15 cellular contexts compared by ENCODE assay signal in genomic region chr2:132953771-132954170, GRCh38.
DNase-seq lines count a peak whose midpoint lies in the region; ATAC-seq, FAIRE-seq and TF ChIP-seq lines count a peak whose summit lies in the region.
"Had no signal": no experiment of that assay in that cellular context is flagged by ENCODE, and none has a peak within 500 bp of the region (broad histone marks: within the 10 kb centered on the region; RNA-seq: fewer than 3 reads in every experiment).

No MANE protein-coding gene starts in this region.

- H3K27me3 ChIP-seq in upper lobe of right lung, result no peaks in the 10 kb centered on the region
- H3K27me3 ChIP-seq in spleen (replicated peaks in 1 of 7), result no peaks in the 10 kb centered on the region
- H3K27me3 ChIP-seq: cardiac muscle cell had no signal

- DNase-seq in GM12892 (ENCODE audit: insufficient read length) (no peak), upper lobe of right lung (no peak), spleen (no peak)
- no peak for DNase-seq in activated naive CD4-positive, alpha-beta T cell treated with anti-CD3 and anti-CD28 coated beads, Interleukin-2, amount 10 ng/mL, durations not matched to agents 7 days and 5 days
- DNase-seq: activated T-cell treated with anti-CD3 and anti-CD28 coated beads, Interleukin-2, amount 50 U/mL, for 48 hours; HCEC 1CT; islet precursor cell; KG1; RPMI8226 had no signal

- H3K36me3 Mint-ChIP-seq in activated naive CD4-positive, alpha-beta T cell treated with anti-CD3 and anti-CD28 coated beads, Interleukin-2, amount 10 ng/mL, durations not matched to agents 7 days and 5 days, result no peaks in the 10 kb centered on the region

- H3K27ac Mint-ChIP-seq in activated naive CD4-positive, alpha-beta T cell treated with anti-CD3 and anti-CD28 coated beads, Interleukin-2, amount 10 ng/mL, durations not matched to agents 7 days and 5 days, result no peak overlapping the region
- H3K27ac Mint-ChIP-seq: nephron had no signal

- TF ChIP-seq POLR2A in GM12892 (IDR thresholded peaks at IDR 0.05; ENCODE audit: low read depth, low read length) (no peak), spleen (IDR thresholded peaks at IDR 0.05) (no peak)

- intact Hi-C loops in upper lobe of right lung (cut with DNase I), result no loop called here
- intact Hi-C loops in spleen (cut with DNase I; ENCODE audit: low total_unique reads), result no loop called here

- no peaks in the 10 kb centered on the region for H3K9me3 ChIP-seq in upper lobe of right lung
- no peaks in the 10 kb centered on the region for H3K9me3 ChIP-seq in spleen

- CTCF ChIA-PET in activated naive CD4-positive, alpha-beta T cell treated with anti-CD3 and anti-CD28 coated beads, Interleukin-2, amount 10 ng/mL, durations not matched to agents 7 days and 5 days (lab: Charles Lee), result no interaction called here

- no peaks in the 10 kb centered on the region for H3K9me3 Mint-ChIP-seq in activated naive CD4-positive, alpha-beta T cell treated with anti-CD3 and anti-CD28 coated beads, Interleukin-2, amount 10 ng/mL, durations not matched to agents 7 days and 5 days
- H3K9me3 Mint-ChIP-seq: nephron had no signal

- H3K27ac ChIP-seq in upper lobe of right lung (no peak overlapping the region), spleen (no peak overlapping the region)
- H3K27ac ChIP-seq: cardiac muscle cell had no signal

- no peak for TF ChIP-seq CTCF in upper lobe of right lung (IDR thresholded peaks at IDR 0.05)
- no peak for TF ChIP-seq CTCF in spleen (IDR thresholded peaks at IDR 0.05 in 8 of 11, conservative IDR thresholded peaks at IDR 0.05 in 3 of 11)

- no peaks in the 10 kb centered on the region for H3K4me1 Mint-ChIP-seq in activated naive CD4-positive, alpha-beta T cell treated with anti-CD3 and anti-CD28 coated beads, Interleukin-2, amount 10 ng/mL, durations not matched to agents 7 days and 5 days

- 25 to 89% (median 72%) methylated on average over 1 of the region's 1 CpG for WGBS in spleen, 5 donors

- ATAC-seq in GM19438 (IDR thresholded peaks at IDR 0.05; ENCODE audit: low read depth, unreplicated experiment), result peak; percentile 84
- ATAC-seq in HG02798 (IDR thresholded peaks at IDR 0.05; ENCODE audit: poor library complexity, unreplicated experiment), result peak; percentile 84
- ATAC-seq in HG03558 (IDR thresholded peaks at IDR 0.05; ENCODE audit: extremely low read depth, unreplicated experiment), result peak; percentile 62
- no peak for ATAC-seq in upper lobe of right lung
- no peak for ATAC-seq in HG03045 (IDR thresholded peaks at IDR 0.05; ENCODE audit: unreplicated experiment)

- H3K4me3 ChIP-seq in upper lobe of right lung, result no peak overlapping the region
- H3K4me3 ChIP-seq in spleen, result no peak overlapping the region
- H3K4me3 ChIP-seq: cardiac muscle cell had no signal

- no peaks in the 10 kb centered on the region for H3K27me3 Mint-ChIP-seq in activated naive CD4-positive, alpha-beta T cell treated with anti-CD3 and anti-CD28 coated beads, Interleukin-2, amount 10 ng/mL, durations not matched to agents 7 days and 5 days

- H3K36me3 ChIP-seq in upper lobe of right lung (no peaks in the 10 kb centered on the region), spleen (no peaks in the 10 kb centered on the region)
- H3K36me3 ChIP-seq: cardiac muscle cell had no signal

- no peak overlapping the region for H3K4me3 Mint-ChIP-seq in activated naive CD4-positive, alpha-beta T cell treated with anti-CD3 and anti-CD28 coated beads, Interleukin-2, amount 10 ng/mL, durations not matched to agents 7 days and 5 days
- H3K4me3 Mint-ChIP-seq: nephron had no signal

- H3K4me1 ChIP-seq in upper lobe of right lung (no peaks in the 10 kb centered on the region), spleen (no peaks in the 10 kb centered on the region)

- FAIRE-seq in GM12892 (lab: Jason Lieb, UNC), result peak; percentile 69

Comparison
In these comparisons a context has a peak if more than half of its experiments do, and no peak if none do; other contexts are left out.
1. ATAC-seq: peak in GM19438 (single experiment), HG02798 (single experiment) and HG03558 (single experiment); none in upper lobe of right lung (single experiment) and HG03045 (single experiment).